ENCODE assay signal across 1 cellular context in genomic region chr15:74872702-74873035, GRCh38.
A peak's percentile ranks its signal among the peaks of the same experiment; 100 is the strongest.
TF ChIP-seq lines count a peak whose summit lies in the region.

No MANE protein-coding gene starts in this region.

TF ChIP-seq in K562, 482 proteins besides CTCF, POLR2A, EP300 and RAD21:
- no peak for TF ChIP-seq LCOR (CRISPR knock-in tag; IDR thresholded peaks at IDR 0.05)
- TF ChIP-seq ATF3 (IDR thresholded peaks at IDR 0.05) = no peak
- 0 out of 2 replicates have a peak, but pooled peaks have one; percentile 4 for TF ChIP-seq ATF3 (CRISPR knock-in tag; conservative IDR thresholded peaks at IDR 0.05)
- TF ChIP-seq VEZF1 (CRISPR knock-in tag; IDR thresholded peaks at IDR 0.05) = no peak
- TF ChIP-seq PRDM10 (IDR thresholded peaks at IDR 0.05; ENCODE audit: partially characterized antibody) = no peak
- TF ChIP-seq SMAD2 (IDR thresholded peaks at IDR 0.05; ENCODE audit: low read depth, low read length) = no peak
- 0 out of 2 replicates have a peak, but pooled peaks have one; percentile 17 for TF ChIP-seq FOXP1 (CRISPR knock-in tag; IDR thresholded peaks at IDR 0.05)
- TF ChIP-seq RBM34 (IDR thresholded peaks at IDR 0.05; ENCODE audit: borderline replicate concordance, insufficient read depth, low read length) = no peak
- 0 out of 2 replicates have a peak, but pooled peaks have one; percentile 11 for TF ChIP-seq ARID4B (CRISPR knock-in tag; IDR thresholded peaks at IDR 0.05)
- TF ChIP-seq NONO (IDR thresholded peaks at IDR 0.05; ENCODE audit: low read depth in 2 of 2, low read length in 1 of 2) = no peak
- 0 out of 2 replicates have a peak, but pooled peaks have one; percentile 10 for TF ChIP-seq GTF2E2 (tag; IDR thresholded peaks at IDR 0.05)
- 0 out of 2 replicates have a peak, but pooled peaks have one; percentile 14 for TF ChIP-seq ZBTB9 (CRISPR knock-in tag; IDR thresholded peaks at IDR 0.05)
- TF ChIP-seq ZNF124 (CRISPR knock-in tag; IDR thresholded peaks at IDR 0.05) = no peak
- TF ChIP-seq TEAD4 (IDR thresholded peaks at IDR 0.05; ENCODE audit: low read length) = no peak
- no peak for TF ChIP-seq TEAD4 (CRISPR knock-in tag; IDR thresholded peaks at IDR 0.05; ENCODE audit: borderline replicate concordance)
- TF ChIP-seq CAMTA2 (CRISPR knock-in tag; conservative IDR thresholded peaks at IDR 0.05) = no peak
- no peak for TF ChIP-seq JUN (IDR thresholded peaks at IDR 0.05; ENCODE audit: borderline replicate concordance, low read depth, low read length)
- TF ChIP-seq JUN (CRISPR knock-in tag; IDR thresholded peaks at IDR 0.05; ENCODE audit: borderline replicate concordance) = 0 out of 2 replicates have a peak, but pooled peaks have one; percentile 32
TF ChIP-seq in K562: peak in this region for 6.
